In genomic region chr14:51185180-51185579, GRCh38 we compare ENCODE assay signal across 1 cellular context.
TF ChIP-seq lines count a peak whose summit lies in the region.

No MANE protein-coding gene starts in this region.

TF ChIP-seq in GM12878, 131 proteins besides CTCF, POLR2A, EP300 and RAD21 (continued from another document):
- TF ChIP-seq CEBPZ (IDR thresholded peaks at IDR 0.05; ENCODE audit: low read depth, low read length) = no peak
TF ChIP-seq in GM12878: peak in this region for 2.
